In the genomic region with DNA sequence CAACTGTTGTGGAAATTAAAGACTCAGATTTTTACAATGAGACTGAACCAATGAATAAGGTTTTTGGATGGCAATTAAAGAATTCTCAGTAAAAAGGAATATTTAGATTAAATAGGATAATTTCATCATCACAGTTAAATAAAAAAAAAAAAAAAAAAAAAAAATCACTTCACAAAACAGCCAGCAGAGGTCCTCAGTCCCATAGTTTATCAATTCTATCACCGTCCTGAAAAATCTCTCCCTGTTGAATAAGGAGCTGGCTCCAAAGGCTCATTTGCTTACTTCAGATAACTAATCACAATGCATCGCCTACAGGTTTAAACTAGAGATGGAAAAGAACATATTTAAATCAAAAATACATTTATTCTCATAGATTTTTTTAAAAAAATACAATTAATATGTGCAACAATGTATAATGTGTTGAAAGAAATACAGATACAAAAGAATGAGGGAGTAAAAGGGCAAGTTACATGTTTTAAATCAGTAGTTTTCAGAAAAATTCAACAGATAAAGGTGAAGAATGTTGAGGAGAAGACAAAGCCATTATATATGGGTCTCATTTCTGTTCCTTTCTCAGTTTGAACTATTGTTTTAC, we compare ENCODE assay signal across 7 cellular contexts.
DNase-seq lines count a peak whose midpoint lies in the region; ATAC-seq and TF ChIP-seq lines count a peak whose summit lies in the region.

No MANE protein-coding gene starts in this region.

- DNase-seq in SHP77 treated with DMSO at 0.1 percent for 48 hours (lab: John Stamatoyannopoulos, UW) (peak; percentile 16), fibroblast of peridontal ligament (ENCODE audit: extremely low read depth) (peak; percentile 58), sciatic nerve (ENCODE audit: low spot score) (no peak)
- DNase-seq in stimulated activated CD4-positive, alpha-beta T cell treated with anti-CD3 and anti-CD28 coated beads, Interleukin-2, amount 100 ng/mL, for 24 hours: no peak
- DNase-seq in activated naive CD4-positive, alpha-beta T cell treated with anti-CD3 and anti-CD28 coated beads, Interleukin-2, amount 50 U/mL, for 16 hours: no peak

- intact Hi-C loops in sciatic nerve (cut with DNase I): no loop called here

- peak; percentile 55 for ATAC-seq in sciatic nerve

- peak; percentile 45; the same call in 2 of the 3 replicates for TF ChIP-seq CTCF in GM12872 (IDR thresholded peaks at IDR 0.05; ENCODE audit: insufficient read depth, low read depth, low read length)
- TF ChIP-seq CTCF in LNCAP (IDR thresholded peaks at IDR 0.05): peak; percentile 55

Comparison
In these comparisons a context has a peak if more than half of its experiments do, and no peak if none do; other contexts are left out.
1. DNase-seq: peak in SHP77 treated with DMSO at 0.1 percent for 48 hours (single experiment) and fibroblast of peridontal ligament (single experiment); none in sciatic nerve (single experiment), stimulated activated CD4-positive, alpha-beta T cell treated with anti-CD3 and anti-CD28 coated beads, Interleukin-2, amount 100 ng/mL, for 24 hours (0 of 2) and activated naive CD4-positive, alpha-beta T cell treated with anti-CD3 and anti-CD28 coated beads, Interleukin-2, amount 50 U/mL, for 16 hours (single experiment).